In the genomic region with DNA sequence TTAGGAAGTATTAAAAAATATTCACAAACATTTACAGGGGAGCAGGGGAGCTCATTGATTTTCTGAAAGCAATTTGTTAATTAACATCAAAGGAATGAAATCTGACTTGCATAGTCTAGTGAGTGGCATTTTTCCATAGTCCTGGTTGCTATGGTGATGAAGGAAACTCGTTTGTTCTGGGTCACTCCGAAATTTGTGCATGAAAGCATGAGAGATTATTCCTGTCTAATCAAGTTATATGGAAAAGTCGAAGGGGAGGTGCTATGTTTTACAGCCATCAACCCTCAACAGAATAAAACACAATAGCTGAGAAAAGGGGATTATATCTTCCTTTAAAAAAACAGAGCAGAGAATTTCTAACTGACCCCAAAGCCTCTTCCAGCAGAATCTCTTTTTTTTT, we compare ENCODE assay signal across 28 cellular contexts.
"Had no signal": no experiment of that assay in that cellular context is flagged by ENCODE, and none has a peak within 500 bp of the region (broad histone marks: within the 10 kb centered on the region; RNA-seq: fewer than 3 reads in every experiment).

No MANE protein-coding gene starts in this region.

- H3K4me1 ChIP-seq: parathyroid adenoma, psoas muscle, right lobe of liver, sigmoid colon, stomach, thyroid gland, tibial nerve, upper lobe of left lung, vagina had no signal

- ATAC-seq: naive thymus-derived CD4-positive, alpha-beta T cell; natural killer cell; psoas muscle; right cardiac atrium; right lobe of liver; stimulated activated effector memory CD8-positive, alpha-beta T cell treated with anti-CD3 and anti-CD28 coated beads, Interleukin-12 subunit alpha, Interleukin-12 subunit beta, amount 100 ng/mL, for 72 hours; stimulated activated naive B cell treated with anti-CD40 and anti-IgM and Interleukin-4, amounts not matched to agents 10 μg/mL and 1 μg/mL and 100 μg/mL, for 72 hours had no signal

- H3K4me3 Mint-ChIP-seq: naive thymus-derived CD4-positive, alpha-beta T cell; natural killer cell; nephron; stimulated activated effector memory CD8-positive, alpha-beta T cell treated with anti-CD3 and anti-CD28 coated beads, Interleukin-12 subunit alpha, Interleukin-12 subunit beta, amount 100 ng/mL, for 72 hours; stimulated activated naive B cell treated with anti-CD40 and anti-IgM and Interleukin-4, amounts not matched to agents 10 μg/mL and 1 μg/mL and 100 μg/mL, for 72 hours; stimulated activated naive CD8-positive, alpha-beta T cell treated with anti-CD3 and anti-CD28 coated beads, Interleukin-15, Interleukin-2, amounts not matched to agents 100 ng/mL and 50 ng/mL, for 24 hours had no signal

- H3K4me3 ChIP-seq: ovary, psoas muscle, right lobe of liver, sigmoid colon, stomach, thoracic aorta, thyroid gland, tibial nerve, upper lobe of left lung, vagina had no signal

- DNase-seq: naive thymus-derived CD4-positive, alpha-beta T cell; natural killer cell; occipital lobe; ovary; posterior cingulate gyrus; psoas muscle; right cardiac atrium; right lobe of liver; sigmoid colon; small intestine; stimulated activated CD4-positive, alpha-beta T cell treated with anti-CD3 and anti-CD28 coated beads, Interleukin-15, amount 100 ng/mL, for 24 hours; stimulated activated CD4-positive, alpha-beta T cell treated with anti-CD3 and anti-CD28 coated beads, Interleukin-2, amount 100 ng/mL, for 24 hours; stimulated activated CD4-positive, alpha-beta T cell treated with anti-CD3 and anti-CD28 coated beads, Interleukin-2, amount 100 ng/mL, for 48 hours; stimulated activated CD4-positive, alpha-beta T cell treated with anti-CD3 and anti-CD28 coated beads, Interleukin-4, amount 100 ng/mL, for 24 hours; stimulated activated naive B cell treated with anti-CD40 and anti-IgM and Interleukin-4, amounts not matched to agents 10 μg/mL and 1 μg/mL and 100 μg/mL, for 72 hours; stimulated activated naive CD4-positive, alpha-beta T cell treated with Interleukin-2 at 50 U/mL for 16 hours; stomach; thyroid gland; trophoblast cell; upper lobe of left lung had no signal

- H3K9ac ChIP-seq: parathyroid adenoma had no signal

- H3K4me1 Mint-ChIP-seq: naive thymus-derived CD4-positive, alpha-beta T cell; natural killer cell; nephron; stimulated activated effector memory CD8-positive, alpha-beta T cell treated with anti-CD3 and anti-CD28 coated beads, Interleukin-12 subunit alpha, Interleukin-12 subunit beta, amount 100 ng/mL, for 72 hours; stimulated activated naive B cell treated with anti-CD40 and anti-IgM and Interleukin-4, amounts not matched to agents 10 μg/mL and 1 μg/mL and 100 μg/mL, for 72 hours had no signal

- H2AFZ ChIP-seq: parathyroid adenoma had no signal

- H3K36me3 ChIP-seq: ovary, right lobe of liver, sigmoid colon, stomach, thoracic aorta, thyroid gland, tibial nerve, upper lobe of left lung, vagina had no signal

- H3K9me3 ChIP-seq: ovary, psoas muscle, right lobe of liver, sigmoid colon, thoracic aorta, thyroid gland, tibial nerve, upper lobe of left lung, vagina had no signal

- H3K27ac ChIP-seq: ovary, parathyroid adenoma, psoas muscle, right lobe of liver, sigmoid colon, stomach, thoracic aorta, thyroid gland, tibial nerve, upper lobe of left lung, vagina had no signal

- H3K79me2 ChIP-seq: parathyroid adenoma had no signal

- H3K27me3 ChIP-seq: ovary, right lobe of liver, sigmoid colon, stomach, thyroid gland, tibial nerve, upper lobe of left lung, vagina had no signal

- H3K27me3 Mint-ChIP-seq: naive thymus-derived CD4-positive, alpha-beta T cell; stimulated activated naive B cell treated with anti-CD40 and anti-IgM and Interleukin-4, amounts not matched to agents 10 μg/mL and 1 μg/mL and 100 μg/mL, for 72 hours; stimulated activated naive CD8-positive, alpha-beta T cell treated with anti-CD3 and anti-CD28 coated beads, Interleukin-15, Interleukin-2, amounts not matched to agents 100 ng/mL and 50 ng/mL, for 24 hours had no signal

- H3K36me3 Mint-ChIP-seq: naive thymus-derived CD4-positive, alpha-beta T cell; natural killer cell; stimulated activated effector memory CD8-positive, alpha-beta T cell treated with anti-CD3 and anti-CD28 coated beads, Interleukin-12 subunit alpha, Interleukin-12 subunit beta, amount 100 ng/mL, for 72 hours; stimulated activated naive B cell treated with anti-CD40 and anti-IgM and Interleukin-4, amounts not matched to agents 10 μg/mL and 1 μg/mL and 100 μg/mL, for 72 hours had no signal

- H3K27ac Mint-ChIP-seq: naive thymus-derived CD4-positive, alpha-beta T cell; natural killer cell; nephron; progenitor cell of endocrine pancreas; stimulated activated effector memory CD8-positive, alpha-beta T cell treated with anti-CD3 and anti-CD28 coated beads, Interleukin-12 subunit alpha, Interleukin-12 subunit beta, amount 100 ng/mL, for 72 hours; stimulated activated naive B cell treated with anti-CD40 and anti-IgM and Interleukin-4, amounts not matched to agents 10 μg/mL and 1 μg/mL and 100 μg/mL, for 72 hours; stimulated activated naive CD8-positive, alpha-beta T cell treated with anti-CD3 and anti-CD28 coated beads, Interleukin-15, Interleukin-2, amounts not matched to agents 100 ng/mL and 50 ng/mL, for 24 hours had no signal
